Comparison of ENCODE assay signal across 14 cellular contexts in the genomic region with DNA sequence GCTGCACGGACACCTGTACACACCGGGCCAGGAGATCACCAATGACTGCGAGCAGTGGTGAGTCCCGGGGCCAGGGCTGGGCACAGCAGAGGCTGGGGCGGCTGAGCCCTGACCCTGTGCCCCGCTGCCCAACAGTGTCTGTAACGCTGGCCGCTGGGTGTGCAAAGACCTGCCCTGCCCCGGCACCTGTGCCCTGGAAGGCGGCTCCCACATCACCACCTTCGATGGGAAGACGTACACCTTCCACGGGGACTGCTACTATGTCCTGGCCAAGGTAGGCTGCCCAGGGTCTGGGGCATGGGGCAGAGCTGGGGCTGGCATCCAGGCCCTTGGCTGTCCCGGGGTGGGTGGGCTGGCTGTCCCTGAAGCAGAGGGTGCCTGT. TPM values are rescaled to one million over a fixed set of nuclear protein-coding genes. Genes with fewer than 3 reads are reported as not detected.
"Had no signal": no experiment of that assay in that cellular context is flagged by ENCODE, and none has a peak within 500 bp of the region (broad histone marks: within the 10 kb centered on the region; RNA-seq: fewer than 3 reads in every experiment).

No MANE protein-coding gene starts in this region.

- DNase-seq: activated CD4-positive, alpha-beta T cell treated with anti-CD3 and anti-CD28 coated beads, Interleukin-2, amount 50 U/mL, for 1 hour; activated naive CD4-positive, alpha-beta T cell; activated T-cell treated with anti-CD3 and anti-CD28 coated beads, Interleukin-2, amount 50 U/mL, for 72 hours; central memory CD4-positive, alpha-beta T cell; effector memory CD8-positive, alpha-beta T cell; erythroblast; immature natural killer cell; mesenchymal stem cell; stimulated activated CD4-positive, alpha-beta T cell treated with anti-CD3 and anti-CD28 coated beads, Interleukin-1b, Interleukin-23, amount 100 ng/mL, for 48 hours had no signal

- H3K36me3 Mint-ChIP-seq: immature natural killer cell; stimulated activated memory B cell treated with anti-CD40 and anti-IgM and Interleukin-4, amounts not matched to agents 10 μg/mL and 1 μg/mL and 100 μg/mL, for 72 hours had no signal

- H3K4me3 Mint-ChIP-seq: activated T-cell treated with anti-CD3 and anti-CD28 coated beads, Interleukin-2, amount 50 U/mL, for 72 hours; effector memory CD8-positive, alpha-beta T cell; immature natural killer cell; stimulated activated memory B cell treated with anti-CD40 and anti-IgM and Interleukin-4, amounts not matched to agents 10 μg/mL and 1 μg/mL and 100 μg/mL, for 72 hours had no signal

- ATAC-seq: effector memory CD8-positive, alpha-beta T cell; pancreas had no signal

- H3K27ac Mint-ChIP-seq: activated T-cell treated with anti-CD3 and anti-CD28 coated beads, Interleukin-2, amount 50 U/mL, for 72 hours; effector memory CD8-positive, alpha-beta T cell; immature natural killer cell; stimulated activated memory B cell treated with anti-CD40 and anti-IgM and Interleukin-4, amounts not matched to agents 10 μg/mL and 1 μg/mL and 100 μg/mL, for 72 hours had no signal

- H3K27me3 Mint-ChIP-seq: effector memory CD8-positive, alpha-beta T cell; stimulated activated memory B cell treated with anti-CD40 and anti-IgM and Interleukin-4, amounts not matched to agents 10 μg/mL and 1 μg/mL and 100 μg/mL, for 72 hours had no signal

- H3K4me1 Mint-ChIP-seq: immature natural killer cell; stimulated activated memory B cell treated with anti-CD40 and anti-IgM and Interleukin-4, amounts not matched to agents 10 μg/mL and 1 μg/mL and 100 μg/mL, for 72 hours had no signal

- H3K9me3 Mint-ChIP-seq: activated T-cell treated with anti-CD3 and anti-CD28 coated beads, Interleukin-2, amount 50 U/mL, for 72 hours; effector memory CD8-positive, alpha-beta T cell; immature natural killer cell; stimulated activated memory B cell treated with anti-CD40 and anti-IgM and Interleukin-4, amounts not matched to agents 10 μg/mL and 1 μg/mL and 100 μg/mL, for 72 hours had no signal

RNA-seq across cellular contexts. Expression of gene MUC2, which starts 7.7 kb away (rescaled TPM):
- total RNA-seq: activated T-cell treated with anti-CD3 and anti-CD28 coated beads, Interleukin-2, amount 50 U/mL, for 72 hours; renal cortical epithelial cell; smooth muscle cell; vagina had no signal

RNA-seq across cellular contexts. Expression of gene MUC6, which starts 45.8 kb away (rescaled TPM):
- total RNA-seq: activated T-cell treated with anti-CD3 and anti-CD28 coated beads, Interleukin-2, amount 50 U/mL, for 72 hours; renal cortical epithelial cell; smooth muscle cell; vagina had no signal
